8 cellular contexts compared by ENCODE assay signal in the genomic region with DNA sequence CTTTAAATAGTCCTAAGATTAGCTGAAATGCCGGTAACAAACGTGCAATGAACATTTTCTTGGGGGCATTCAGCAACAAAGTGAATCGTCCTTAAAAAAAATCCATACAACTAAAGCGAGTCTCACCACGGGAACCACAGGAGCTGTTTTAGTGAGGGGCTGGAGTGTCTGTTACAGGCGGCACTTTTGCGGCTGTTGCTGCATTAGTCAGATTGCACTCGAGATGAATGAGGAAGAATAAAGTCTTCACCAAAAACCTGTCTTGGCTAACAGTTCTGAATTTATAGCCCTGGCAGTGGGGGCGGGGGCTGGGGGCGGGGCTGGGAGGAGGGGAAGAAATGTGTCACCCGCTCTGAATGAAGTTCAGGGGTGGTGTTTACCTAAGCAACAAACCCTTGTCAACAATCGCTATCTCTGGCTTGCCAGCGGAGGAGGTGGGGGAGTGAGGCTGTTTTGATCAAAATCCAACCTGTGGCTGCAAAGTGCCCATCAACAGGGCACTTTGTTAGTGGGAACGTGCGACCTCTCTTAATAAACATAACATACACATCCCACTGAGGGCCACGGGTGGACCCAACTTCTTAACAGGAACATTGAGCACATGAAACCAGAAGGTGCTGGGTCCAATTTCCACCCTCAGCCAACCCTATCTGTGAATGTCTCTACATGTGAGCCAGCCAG. TPM values are rescaled to one million over a fixed set of nuclear protein-coding genes. Genes with fewer than 3 reads are reported as not detected.
DNase-seq lines count a peak whose midpoint lies in the region; ATAC-seq and TF ChIP-seq lines count a peak whose summit lies in the region.

No MANE protein-coding gene starts in this region.

- H3K9ac ChIP-seq in neuronal stem cell (ENCODE audit: low read depth, low read length, poor library complexity) (no peak overlapping the region), MM.1S (ENCODE audit: low read length) (no peak overlapping the region)

- peak overlapping the region in 1 of 2 donors; percentile 26 for H3K4me3 Mint-ChIP-seq in effector memory CD8-positive, alpha-beta T cell
- peak overlapping the region; percentile 67 for H3K4me3 Mint-ChIP-seq in type B pancreatic cell

- H3K27ac Mint-ChIP-seq in effector memory CD8-positive, alpha-beta T cell: peak overlapping the region; percentile 55 to 92
- H3K27ac Mint-ChIP-seq in type B pancreatic cell: peak overlapping the region; percentile 91

- no peak overlapping the region for H2BK120ac ChIP-seq in neuronal stem cell (ENCODE audit: low read depth, low read length)

- H3K4me1 Mint-ChIP-seq in effector memory CD8-positive, alpha-beta T cell (ENCODE audit: low read depth in 2 of 2): peaks cover 20 to 29% of the 10 kb centered on the region in 2 donors
- peaks cover 35% of the 10 kb centered on the region for H3K4me1 Mint-ChIP-seq in type B pancreatic cell (ENCODE audit: unreplicated experiment)

- no peak overlapping the region for H3K14ac ChIP-seq in neuronal stem cell (ENCODE audit: low read length)

- H3K4me2 ChIP-seq in neuronal stem cell (ENCODE audit: insufficient read depth, low read length, poor library complexity, severe bottlenecking): no peak overlapping the region
- no peak overlapping the region for H3K4me2 ChIP-seq in MM.1S (ENCODE audit: low read depth, low read length)

- H3K9me3 ChIP-seq in neuronal stem cell (replicated peaks in 1 of 2; ENCODE audit: control insufficient read depth in 2 of 2, insufficient read depth in 1 of 2, low read depth in 1 of 2, low read length in 2 of 2) (peaks cover 0 to 18% of the 10 kb centered on the region in 2 donors), MM.1S (replicated peaks; ENCODE audit: insufficient read depth, low read length) (no peaks in the 10 kb centered on the region)

- no peak overlapping the region for H3K4ac ChIP-seq in neuronal stem cell (ENCODE audit: low read length)

- H3K27ac ChIP-seq in neuronal stem cell (replicated peaks; ENCODE audit: low read length) (peak overlapping the region; percentile 72), MM.1S (ENCODE audit: low read length) (no peak overlapping the region)

- TF ChIP-seq CTCF in type B pancreatic cell (conservative IDR thresholded peaks at IDR 0.05) (no peak), MM.1S (IDR thresholded peaks at IDR 0.05; ENCODE audit: low read length) (no peak)

- no CpG with 5 or more reads among the region's 16 CpGs for WGBS in neuronal stem cell (ENCODE audit: extremely low coverage in 2 of 2, insufficient read length in 2 of 2, insufficient replicate concordance in 1 of 2), 2 donors

- no peak overlapping the region for H4K8ac ChIP-seq in neuronal stem cell (ENCODE audit: low read depth, low read length)

- H2BK5ac ChIP-seq in neuronal stem cell (ENCODE audit: low read length): peak overlapping the region; percentile 8

- no peaks in the 10 kb centered on the region for H3K79me2 ChIP-seq in MM.1S (ENCODE audit: low read length)

- H2AFZ ChIP-seq in neuronal stem cell (ENCODE audit: low read length): peak overlapping the region; percentile 18
- H2AFZ ChIP-seq in MM.1S (ENCODE audit: low read length): no peak overlapping the region

- no peaks in the 10 kb centered on the region for H3F3A ChIP-seq in MM.1S (ENCODE audit: insufficient read depth, low read length)

- peaks cover 6 to 10% of the 10 kb centered on the region in 2 donors for H3K9me3 Mint-ChIP-seq in effector memory CD8-positive, alpha-beta T cell
- H3K9me3 Mint-ChIP-seq in type B pancreatic cell: peaks cover 9% of the 10 kb centered on the region

- H4K91ac ChIP-seq in neuronal stem cell (ENCODE audit: low read depth, low read length, poor library complexity): no peak overlapping the region

- H2AK5ac ChIP-seq in neuronal stem cell (ENCODE audit: low read depth, low read length): no peak overlapping the region

- no peak overlapping the region for H3K18ac ChIP-seq in neuronal stem cell (ENCODE audit: low read length)

- H2BK12ac ChIP-seq in neuronal stem cell (ENCODE audit: low read length): no peak overlapping the region

- no peaks in the 10 kb centered on the region for H4K20me1 ChIP-seq in MM.1S (ENCODE audit: insufficient read depth, low read length)

- H3K27me3 Mint-ChIP-seq in effector memory CD8-positive, alpha-beta T cell: peaks cover 36 to 38% of the 10 kb centered on the region in 2 donors
- H3K27me3 Mint-ChIP-seq in type B pancreatic cell: peaks cover 8% of the 10 kb centered on the region

- peaks cover 46% of the 10 kb centered on the region for H3K36me3 Mint-ChIP-seq in effector memory CD8-positive, alpha-beta T cell (ENCODE audit: insufficient read depth)
- H3K36me3 Mint-ChIP-seq in type B pancreatic cell: peaks cover 6% of the 10 kb centered on the region

- H3K27me3 ChIP-seq in neuronal stem cell (ENCODE audit: control insufficient read depth in 3 of 3, insufficient read depth in 3 of 3, low read depth in 1 of 3, low read length in 3 of 3): no peaks in the 10 kb centered on the region
- H3K27me3 ChIP-seq in MM.1S (replicated peaks; ENCODE audit: insufficient read depth, low read length): peaks cover 73% of the 10 kb centered on the region

- DNase-seq in CD1c-positive myeloid dendritic cell (ENCODE audit: extremely low spot score) (peak; percentile 93), NCI-H1417 (lab: John Stamatoyannopoulos, UW) (peak; percentile 49 to 95 (median 88)), neuronal stem cell (ENCODE audit: low spot score) (no peak), type B pancreatic cell (ENCODE audit: extremely low spot score, unreplicated experiment) (no peak), epidermal melanocyte (ENCODE audit: insufficient read length, low spot score) (no peak), MM.1S (no peak)
- peak; percentile 16 to 27 for DNase-seq in activated CD4-positive, alpha-beta T cell treated with anti-CD3 and anti-CD28 coated beads, Interleukin-2, amount 50 U/mL, for 24 hours (ENCODE audit: low read depth in 1 of 2, low spot score in 1 of 2)
- peak in 2 of 3 experiments; percentile 44 for DNase-seq in effector memory CD8-positive, alpha-beta T cell

- H3K9me2 ChIP-seq in MM.1S (replicated peaks; ENCODE audit: insufficient read depth, low read length): no peaks in the 10 kb centered on the region

- no peak overlapping the region for H3K23ac ChIP-seq in neuronal stem cell (ENCODE audit: low read depth, low read length, poor library complexity)

- H2BK15ac ChIP-seq in neuronal stem cell (ENCODE audit: low read length): no peak overlapping the region

- ATAC-seq in effector memory CD8-positive, alpha-beta T cell (replicated peaks): peak; percentile 63

- H3K4me3 ChIP-seq in neuronal stem cell (ENCODE audit: low read length in 2 of 2): peak overlapping the region in 1 of 2 donors; percentile 2
- no peak overlapping the region for H3K4me3 ChIP-seq in MM.1S (ENCODE audit: low read length)

- H3K4me1 ChIP-seq in neuronal stem cell (ENCODE audit: control insufficient read depth in 2 of 2, insufficient read depth in 1 of 2, low read depth in 1 of 2, low read length in 2 of 2) (peaks cover 20 to 32% of the 10 kb centered on the region in 2 donors), MM.1S (ENCODE audit: low read length) (no peaks in the 10 kb centered on the region)

- H3K36me3 ChIP-seq in neuronal stem cell (replicated peaks in 1 of 2; ENCODE audit: control insufficient read depth in 2 of 2, insufficient read depth in 2 of 2, low read length in 2 of 2) (peaks cover 0 to 6% of the 10 kb centered on the region in 2 donors), MM.1S (replicated peaks; ENCODE audit: insufficient read depth, low read length) (no peaks in the 10 kb centered on the region)

- H3K79me1 ChIP-seq in neuronal stem cell (ENCODE audit: low read depth, low read length): no peaks in the 10 kb centered on the region

RNA-seq across cellular contexts. Expression of a gene that starts 44.5 kb away (rescaled TPM):
- polyA plus RNA-seq in neuronal stem cell (2013, experiment 1 of 2): 9.4 TPM
- polyA plus RNA-seq in neuronal stem cell (2013, experiment 2 of 2): 11.1 TPM
- total RNA-seq in type B pancreatic cell (ENCODE audit: low replicate concordance): 7.0 and 18.0 TPM in 2 replicates

Comparison
In these comparisons a context has a peak if more than half of its experiments do, and no peak if none do; other contexts are left out.
1. DNase-seq: peak in CD1c-positive myeloid dendritic cell (single experiment), NCI-H1417 (3 of 3), activated CD4-positive, alpha-beta T cell treated with anti-CD3 and anti-CD28 coated beads, Interleukin-2, amount 50 U/mL, for 24 hours (2 of 2) and effector memory CD8-positive, alpha-beta T cell (2 of 3); none in neuronal stem cell (single experiment), type B pancreatic cell (single experiment), epidermal melanocyte (single experiment) and MM.1S (single experiment).